In the genomic region with DNA sequence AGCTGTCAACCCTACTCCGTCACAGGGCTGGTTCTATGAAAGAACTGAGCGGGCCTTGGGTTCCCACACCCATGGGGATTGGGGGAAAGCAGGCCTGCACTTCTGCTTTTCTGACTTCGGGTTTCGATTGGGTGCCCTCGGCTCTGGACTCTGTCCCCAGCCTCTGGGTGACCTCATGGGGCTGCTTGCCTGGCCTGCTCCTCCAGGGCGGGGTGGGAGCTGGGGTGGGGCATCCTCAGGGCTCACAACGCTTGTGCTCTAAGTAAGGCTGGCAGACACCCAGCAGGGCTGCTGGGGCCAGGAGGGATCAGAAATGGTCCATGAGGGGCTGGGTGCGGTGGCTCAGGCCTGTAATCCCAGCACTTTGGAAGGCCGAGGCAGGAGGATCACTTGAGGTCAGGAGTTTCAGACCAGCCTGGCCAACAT, we compare ENCODE assay signal across 12 cellular contexts. TPM values are rescaled to one million over a fixed set of nuclear protein-coding genes. Genes with fewer than 3 reads are reported as not detected.
DNase-seq lines count a peak whose midpoint lies in the region; ATAC-seq lines count a peak whose summit lies in the region.
"Had no signal": no experiment of that assay in that cellular context is flagged by ENCODE, and none has a peak within 500 bp of the region (broad histone marks: within the 10 kb centered on the region; RNA-seq: fewer than 3 reads in every experiment).

No MANE protein-coding gene starts in this region.

- DNase-seq in NOMO-1 (lab: John Stamatoyannopoulos, UW; ENCODE audit: unreplicated experiment in 2 of 2) (peak; percentile 55 to 67), head of caudate nucleus (peak in 28 of 42 donors; percentile 17 to 63 (median 47)), sciatic nerve (ENCODE audit: low spot score) (no peak), KBM-7 (no peak), DMS 273 (lab: John Stamatoyannopoulos, UW; ENCODE audit: unreplicated experiment) (no peak), NCI-H526 treated with DMSO at 0.1 percent for 48 hours (lab: John Stamatoyannopoulos, UW) (no peak)
- DNase-seq: activated naive CD8-positive, alpha-beta T cell treated with anti-CD3 and anti-CD28 coated beads, Interleukin-2, amount 50 U/mL, for 24 hours; NCI-H345; stimulated activated naive CD4-positive, alpha-beta T cell; SW 1271 had no signal

- in situ Hi-C loops in KBM-7 (cut with MboI; ENCODE audit: low pct_unique_long_range_greater_than_20kb, low sequenced_read_pairs) = loop anchor here (25.0 kb wide), 1 partner anchor 99 kb away; no protein-coding TSS in a partner anchor

- intact Hi-C loops in head of caudate nucleus (cut with DNase I) (no loop called here), sciatic nerve (cut with DNase I) (no loop called here)

- ATAC-seq in GM18520 (IDR thresholded peaks at IDR 0.05; ENCODE audit: unreplicated experiment) (peak; percentile 52), sciatic nerve (peak; percentile 57), GM21360 (IDR thresholded peaks at IDR 0.05; ENCODE audit: unreplicated experiment) (no peak)
- ATAC-seq: activated naive CD8-positive, alpha-beta T cell treated with anti-CD3 and anti-CD28 coated beads, Interleukin-2, amount 50 U/mL, for 24 hours had no signal

RNA-seq across cellular contexts. Expression of gene ARHGAP27, which starts 19.2 kb away (rescaled TPM):
- total RNA-seq in sciatic nerve = 30.6 TPM

Comparison
In these comparisons a context has a peak if more than half of its experiments do, and no peak if none do; other contexts are left out.
1. DNase-seq: peak in NOMO-1 (2 of 2) and head of caudate nucleus (28 of 42); none in sciatic nerve (single experiment), KBM-7 (single experiment), DMS 273 (single experiment) and NCI-H526 treated with DMSO at 0.1 percent for 48 hours (single experiment).